15 cellular contexts compared by ENCODE assay signal in genomic region chr5:149640350-149640999, GRCh38. TPM values are rescaled to one million over a fixed set of nuclear protein-coding genes. Genes with fewer than 3 reads are reported as not detected.
DNase-seq lines count a peak whose midpoint lies in the region; ATAC-seq and TF ChIP-seq lines count a peak whose summit lies in the region.
"Had no signal": no experiment of that assay in that cellular context is flagged by ENCODE, and none has a peak within 500 bp of the region (broad histone marks: within the 10 kb centered on the region; RNA-seq: fewer than 3 reads in every experiment).

No MANE protein-coding gene starts in this region.

- peak overlapping the region in 1 of 2 donors; percentile 71 for H3K9ac ChIP-seq in stomach smooth muscle (ENCODE audit: low read length in 2 of 2)

- peak overlapping the region in 1 of 2 donors; percentile 71 for H3K4me3 ChIP-seq in stomach smooth muscle (ENCODE audit: low read length in 2 of 2)
- H3K4me3 ChIP-seq: thyroid gland had no signal

- H3K27me3 Mint-ChIP-seq in T-helper 17 cell, result peaks cover 9% of the 10 kb centered on the region
- peaks cover 7% of the 10 kb centered on the region for H3K27me3 Mint-ChIP-seq in glutamatergic neuron (ENCODE audit: unreplicated experiment)
- H3K27me3 Mint-ChIP-seq: activated B cell treated with CpG ODN at 0.5 μM for 24 hours had no signal

- no peaks in the 10 kb centered on the region for H3K36me3 Mint-ChIP-seq in T-helper 17 cell (ENCODE audit: low read depth)
- no peaks in the 10 kb centered on the region for H3K36me3 Mint-ChIP-seq in glutamatergic neuron (ENCODE audit: unreplicated experiment)

- ATAC-seq in T-helper 17 cell (no peak), HG03432 (IDR thresholded peaks at IDR 0.05; ENCODE audit: unreplicated experiment) (no peak), HG02588 (IDR thresholded peaks at IDR 0.05; ENCODE audit: unreplicated experiment) (no peak)

- peak overlapping the region; percentile 91 for H3K27ac ChIP-seq in stomach smooth muscle (ENCODE audit: low read length)
- H3K27ac ChIP-seq: thyroid gland had no signal

- peak overlapping the region; percentile 81 for H3K27ac Mint-ChIP-seq in T-helper 17 cell
- H3K27ac Mint-ChIP-seq in glutamatergic neuron (ENCODE audit: unreplicated experiment), result no peak overlapping the region
- H3K27ac Mint-ChIP-seq: activated B cell treated with CpG ODN at 0.5 μM for 24 hours had no signal

- no peaks in the 10 kb centered on the region for H3K36me3 ChIP-seq in stomach smooth muscle (ENCODE audit: control insufficient read depth in 2 of 2, insufficient read depth in 2 of 2, low read length in 2 of 2)
- H3K36me3 ChIP-seq: thyroid gland had no signal

- H3K4me1 Mint-ChIP-seq in T-helper 17 cell (peaks cover 8% of the 10 kb centered on the region), glutamatergic neuron (ENCODE audit: low read depth, unreplicated experiment) (peaks cover 6% of the 10 kb centered on the region)
- H3K4me1 Mint-ChIP-seq: activated B cell treated with CpG ODN at 0.5 μM for 24 hours had no signal

- no peaks in the 10 kb centered on the region for H3K9me3 Mint-ChIP-seq in glutamatergic neuron (ENCODE audit: unreplicated experiment)
- H3K9me3 Mint-ChIP-seq: activated B cell treated with CpG ODN at 0.5 μM for 24 hours had no signal

- H3K4me3 Mint-ChIP-seq in T-helper 17 cell (no peak overlapping the region), glutamatergic neuron (ENCODE audit: unreplicated experiment) (peak overlapping the region; percentile 25)
- H3K4me3 Mint-ChIP-seq: activated B cell treated with CpG ODN at 0.5 μM for 24 hours had no signal

- TF ChIP-seq CTCF in glutamatergic neuron (IDR thresholded peaks at IDR 0.05; ENCODE audit: partially characterized antibody, unreplicated experiment), result no peak

- no peaks in the 10 kb centered on the region for H3K27me3 ChIP-seq in stomach smooth muscle (ENCODE audit: control insufficient read depth in 1 of 2, insufficient read depth in 2 of 2, low read length in 2 of 2)
- H3K27me3 ChIP-seq: thyroid gland had no signal

- H3K4me1 ChIP-seq in stomach smooth muscle (ENCODE audit: control insufficient read depth, insufficient read depth, low read length), result peaks cover 26% of the 10 kb centered on the region
- H3K4me1 ChIP-seq: thyroid gland had no signal

- DNase-seq in T-helper 17 cell, result no peak
- DNase-seq in glutamatergic neuron, result no peak
- DNase-seq in mesenteric fat pad (ENCODE audit: low spot score), result peak; percentile 79
- DNase-seq in NCI-H1694 (lab: John Stamatoyannopoulos, UW), result no peak
- no peak for DNase-seq in stimulated activated naive CD4-positive, alpha-beta T cell treated with Interleukin-2 at 50 U/mL for 16 hours (lab: John Stamatoyannopoulos, UW)
- DNase-seq: activated B cell treated with CpG ODN at 0.5 μM for 24 hours; dermis blood vessel endothelial cell; mesendoderm; NCI-H146; NCI-H524; stimulated activated CD4-positive, alpha-beta T cell treated with anti-CD3 and anti-CD28 coated beads, Interleukin-2, amount 100 ng/mL, for 24 hours; thyroid gland had no signal

- H3K9me3 ChIP-seq in T-helper 17 cell (ENCODE audit: control insufficient read depth, low read length, poor library complexity, severe bottlenecking) (no peaks in the 10 kb centered on the region), stomach smooth muscle (ENCODE audit: control insufficient read depth in 2 of 2, low read length in 2 of 2) (no peaks in the 10 kb centered on the region)
- H3K9me3 ChIP-seq: thyroid gland had no signal

RNA-seq across cellular contexts. Expression of gene ARHGEF37, which starts 59.2 kb away (rescaled TPM):
- total RNA-seq in T-helper 17 cell (under 1 TPM; 0.25 to 0.76 TPM), glutamatergic neuron (ENCODE audit: unreplicated experiment) (1.0 TPM), mesenteric fat pad (3.9 TPM)
